23 cellular contexts compared by ENCODE assay signal in the genomic region with DNA sequence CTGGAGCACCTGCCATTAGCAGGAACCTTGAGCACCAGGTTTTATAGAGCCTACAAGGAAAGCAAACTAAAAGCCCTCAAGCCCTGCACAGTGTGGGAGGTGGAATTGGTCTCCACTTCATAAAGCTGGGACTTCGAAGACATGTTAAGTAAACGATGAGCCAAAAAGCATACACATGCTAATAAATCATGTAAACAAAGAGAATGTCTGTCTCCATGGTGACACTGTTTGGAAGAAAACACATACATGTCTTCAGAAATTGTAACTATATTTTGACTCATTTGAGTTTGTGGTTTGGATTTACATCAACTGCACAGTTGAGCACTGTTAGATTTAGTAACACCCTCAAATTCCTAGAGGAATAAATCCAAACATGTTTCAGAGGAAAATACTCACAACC.
"Had no signal": no experiment of that assay in that cellular context is flagged by ENCODE, and none has a peak within 500 bp of the region (broad histone marks: within the 10 kb centered on the region; RNA-seq: fewer than 3 reads in every experiment).

No MANE protein-coding gene starts in this region.

- H3K36me3 Mint-ChIP-seq: immature natural killer cell; naive B cell; stimulated activated memory B cell treated with anti-CD40 and anti-IgM and Interleukin-4, amounts not matched to agents 10 μg/mL and 1 μg/mL and 100 μg/mL, for 72 hours had no signal

- H3K27me3 ChIP-seq: esophagus muscularis mucosa, gastrocnemius medialis, pancreas, right lobe of liver, spleen, tibial artery, upper lobe of left lung had no signal

- H3K4me1 ChIP-seq: gastrocnemius medialis, pancreas, right lobe of liver, spleen, tibial artery, upper lobe of left lung had no signal

- H3K27ac ChIP-seq: epithelial cell of prostate, esophagus muscularis mucosa, gastrocnemius medialis, pancreas, right lobe of liver, spleen, tibial artery, upper lobe of left lung had no signal

- H3K4me1 Mint-ChIP-seq: immature natural killer cell; naive B cell; nephron; stimulated activated memory B cell treated with anti-CD40 and anti-IgM and Interleukin-4, amounts not matched to agents 10 μg/mL and 1 μg/mL and 100 μg/mL, for 72 hours had no signal

- H3K9me3 ChIP-seq: esophagus muscularis mucosa, gastrocnemius medialis, pancreas, right lobe of liver, tibial artery had no signal

- H3K9me3 Mint-ChIP-seq: dendritic cell treated with granulocyte-macrophage colony-stimulating factor and Interleukin-4, amounts not matched to agents 40 ng/mL and 50 ng/mL, for 4 days; nephron; stimulated activated memory B cell treated with anti-CD40 and anti-IgM and Interleukin-4, amounts not matched to agents 10 μg/mL and 1 μg/mL and 100 μg/mL, for 72 hours had no signal

- H3K36me3 ChIP-seq: esophagus muscularis mucosa, gastrocnemius medialis, pancreas, right lobe of liver, spleen, tibial artery, upper lobe of left lung had no signal

- H3K27ac Mint-ChIP-seq: dendritic cell treated with granulocyte-macrophage colony-stimulating factor and Interleukin-4, amounts not matched to agents 40 ng/mL and 50 ng/mL, for 4 days; effector memory CD8-positive, alpha-beta T cell; immature natural killer cell; naive B cell; nephron; progenitor cell of endocrine pancreas; stimulated activated memory B cell treated with anti-CD40 and anti-IgM and Interleukin-4, amounts not matched to agents 10 μg/mL and 1 μg/mL and 100 μg/mL, for 72 hours; stimulated activated naive CD8-positive, alpha-beta T cell treated with anti-CD3 and anti-CD28 coated beads, Interleukin-15, Interleukin-2, amounts not matched to agents 100 ng/mL and 50 ng/mL, for 24 hours had no signal

- H3K27me3 Mint-ChIP-seq: dendritic cell treated with granulocyte-macrophage colony-stimulating factor and Interleukin-4, amounts not matched to agents 40 ng/mL and 50 ng/mL, for 4 days; effector memory CD8-positive, alpha-beta T cell; naive B cell; progenitor cell of endocrine pancreas; stimulated activated memory B cell treated with anti-CD40 and anti-IgM and Interleukin-4, amounts not matched to agents 10 μg/mL and 1 μg/mL and 100 μg/mL, for 72 hours; stimulated activated naive CD8-positive, alpha-beta T cell treated with anti-CD3 and anti-CD28 coated beads, Interleukin-15, Interleukin-2, amounts not matched to agents 100 ng/mL and 50 ng/mL, for 24 hours had no signal

- DNase-seq: effector memory CD8-positive, alpha-beta T cell; gastrocnemius medialis; immature natural killer cell; left ventricle myocardium superior; mesendoderm; naive B cell; occipital lobe; pancreas; right lobe of liver; spleen; stimulated activated CD4-positive, alpha-beta T cell treated with anti-CD3 and anti-CD28 coated beads, Interleukin-15, amount 100 ng/mL, for 24 hours; stimulated activated CD4-positive, alpha-beta T cell treated with anti-CD3 and anti-CD28 coated beads, Interleukin-1b, Interleukin-23, amount 100 ng/mL, for 48 hours; stimulated activated CD4-positive, alpha-beta T cell treated with anti-CD3 and anti-CD28 coated beads, Interleukin-4, amount 100 ng/mL, for 24 hours; tibial artery; upper lobe of left lung had no signal

- H3K4me3 ChIP-seq: esophagus muscularis mucosa, gastrocnemius medialis, lung, pancreas, right lobe of liver, spleen, tibial artery, upper lobe of left lung had no signal

- H3K4me3 Mint-ChIP-seq: dendritic cell treated with granulocyte-macrophage colony-stimulating factor and Interleukin-4, amounts not matched to agents 40 ng/mL and 50 ng/mL, for 4 days; effector memory CD8-positive, alpha-beta T cell; immature natural killer cell; naive B cell; nephron; stimulated activated memory B cell treated with anti-CD40 and anti-IgM and Interleukin-4, amounts not matched to agents 10 μg/mL and 1 μg/mL and 100 μg/mL, for 72 hours; stimulated activated naive CD8-positive, alpha-beta T cell treated with anti-CD3 and anti-CD28 coated beads, Interleukin-15, Interleukin-2, amounts not matched to agents 100 ng/mL and 50 ng/mL, for 24 hours had no signal

- ATAC-seq: effector memory CD8-positive, alpha-beta T cell; gastrocnemius medialis; left ventricle myocardium superior; pancreas; right lobe of liver; stimulated activated memory B cell treated with anti-CD40 and anti-IgM and Interleukin-4, amounts not matched to agents 10 μg/mL and 1 μg/mL and 100 μg/mL, for 72 hours had no signal
